15 cellular contexts compared by ENCODE assay signal in the genomic region with DNA sequence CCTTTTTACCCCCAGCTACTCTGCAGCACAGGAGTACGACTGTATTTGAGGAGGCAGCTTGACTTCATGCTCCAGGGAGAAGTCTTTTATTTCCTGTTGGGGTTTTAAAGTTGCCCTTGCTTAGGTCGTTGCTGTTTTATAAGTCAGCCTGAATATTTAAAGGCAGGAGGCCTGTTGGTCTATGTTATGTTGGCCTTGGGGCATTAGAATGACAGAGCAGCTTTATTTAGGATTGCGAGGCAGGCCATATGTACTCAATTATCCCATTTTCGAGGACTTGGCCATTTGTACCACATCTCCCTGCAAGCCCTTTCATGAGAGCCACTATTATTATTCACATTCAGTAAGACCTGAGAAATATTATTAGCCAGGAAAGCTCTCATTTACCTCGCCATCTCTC. TPM values are rescaled to one million over a fixed set of nuclear protein-coding genes. Genes with fewer than 3 reads are reported as not detected.
"Had no signal": no experiment of that assay in that cellular context is flagged by ENCODE, and none has a peak within 500 bp of the region (broad histone marks: within the 10 kb centered on the region; RNA-seq: fewer than 3 reads in every experiment).

No MANE protein-coding gene starts in this region.

- H3K4me3 Mint-ChIP-seq: natural killer cell treated with Interleukin-12 subunit alpha and Interleukin-12 subunit beta and Interleukin-15 and Interleukin-18, amount 100 ng/mL, for 72 hours had no signal

- H3K4me1 ChIP-seq: left lung had no signal

- H3K4me3 ChIP-seq: left lung had no signal

- H3K27ac Mint-ChIP-seq: natural killer cell treated with Interleukin-12 subunit alpha and Interleukin-12 subunit beta and Interleukin-15 and Interleukin-18, amount 100 ng/mL, for 72 hours had no signal

- H3K27me3 ChIP-seq: left lung had no signal

- ATAC-seq: left lung; natural killer cell treated with Interleukin-12 subunit alpha and Interleukin-12 subunit beta and Interleukin-15 and Interleukin-18, amount 100 ng/mL, for 72 hours had no signal

- H3K27ac ChIP-seq: left lung had no signal

- H3K36me3 ChIP-seq: left lung had no signal

- DNase-seq: activated CD4-positive, alpha-beta T cell treated with anti-CD3 and anti-CD28 coated beads for 1 hour; activated CD4-positive, alpha-beta T cell treated with anti-CD3 and anti-CD28 coated beads, Interleukin-2, amount 50 U/mL, for 4 hours; activated naive CD4-positive, alpha-beta T cell; activated T-cell treated with anti-CD3 and anti-CD28 coated beads for 4 hours; aorta; cerebellar nuclear complex; dermis blood vessel endothelial cell; left lung; occipital lobe; stimulated activated CD4-positive, alpha-beta T cell treated with anti-CD3 and anti-CD28 coated beads, Interleukin-15, amount 100 ng/mL, for 24 hours; stimulated activated CD4-positive, alpha-beta T cell treated with anti-CD3 and anti-CD28 coated beads, Interleukin-4, amount 100 ng/mL, for 24 hours; stimulated activated naive CD4-positive, alpha-beta T cell treated with Interleukin-2 at 50 U/mL for 16 hours; T1000; trophoblast cell had no signal

RNA-seq across cellular contexts. Expression of a gene that starts 47.0 kb away (rescaled TPM):
- total RNA-seq: natural killer cell treated with Interleukin-12 subunit alpha and Interleukin-12 subunit beta and Interleukin-15 and Interleukin-18, amount 100 ng/mL, for 72 hours had no signal
